ENCODE assay signal across 1 cellular context in the genomic region with DNA sequence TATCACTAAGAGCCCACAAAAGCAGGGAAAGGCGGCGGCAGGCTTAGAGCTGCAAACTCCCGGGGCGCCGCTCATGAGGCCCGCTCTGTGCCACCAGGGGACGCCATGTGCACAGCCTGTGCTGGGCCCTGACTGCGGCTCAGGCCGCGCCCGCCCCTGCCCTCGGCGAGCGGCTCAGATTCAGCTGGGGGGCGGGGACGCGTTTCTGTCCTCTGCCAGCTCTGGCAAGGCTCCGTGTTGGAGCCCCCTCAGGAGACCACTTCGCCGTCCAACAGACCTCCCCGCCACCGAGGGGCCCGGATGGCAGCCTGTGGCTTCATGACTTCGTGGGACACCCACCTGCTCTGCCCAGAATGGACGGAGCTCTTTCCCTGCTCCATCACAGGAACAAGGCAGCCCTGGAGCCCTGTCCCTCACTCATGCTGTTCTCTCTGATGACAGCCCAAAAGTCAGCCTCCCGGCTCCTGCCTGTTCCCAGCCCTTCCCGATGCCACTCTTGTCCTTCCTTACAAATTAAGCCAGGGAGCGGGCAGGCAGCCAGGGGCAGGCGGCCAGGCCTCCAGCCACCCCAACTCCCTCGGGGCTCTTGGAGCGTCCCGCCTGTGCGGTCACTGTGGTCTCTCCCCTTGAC.
TF ChIP-seq lines count a peak whose summit lies in the region.

No MANE protein-coding gene starts in this region.

TF ChIP-seq in HEK293, 187 proteins besides CTCF, POLR2A, EP300 and RAD21 (continued from another document and continues in another):
- TF ChIP-seq, protein P1, sequence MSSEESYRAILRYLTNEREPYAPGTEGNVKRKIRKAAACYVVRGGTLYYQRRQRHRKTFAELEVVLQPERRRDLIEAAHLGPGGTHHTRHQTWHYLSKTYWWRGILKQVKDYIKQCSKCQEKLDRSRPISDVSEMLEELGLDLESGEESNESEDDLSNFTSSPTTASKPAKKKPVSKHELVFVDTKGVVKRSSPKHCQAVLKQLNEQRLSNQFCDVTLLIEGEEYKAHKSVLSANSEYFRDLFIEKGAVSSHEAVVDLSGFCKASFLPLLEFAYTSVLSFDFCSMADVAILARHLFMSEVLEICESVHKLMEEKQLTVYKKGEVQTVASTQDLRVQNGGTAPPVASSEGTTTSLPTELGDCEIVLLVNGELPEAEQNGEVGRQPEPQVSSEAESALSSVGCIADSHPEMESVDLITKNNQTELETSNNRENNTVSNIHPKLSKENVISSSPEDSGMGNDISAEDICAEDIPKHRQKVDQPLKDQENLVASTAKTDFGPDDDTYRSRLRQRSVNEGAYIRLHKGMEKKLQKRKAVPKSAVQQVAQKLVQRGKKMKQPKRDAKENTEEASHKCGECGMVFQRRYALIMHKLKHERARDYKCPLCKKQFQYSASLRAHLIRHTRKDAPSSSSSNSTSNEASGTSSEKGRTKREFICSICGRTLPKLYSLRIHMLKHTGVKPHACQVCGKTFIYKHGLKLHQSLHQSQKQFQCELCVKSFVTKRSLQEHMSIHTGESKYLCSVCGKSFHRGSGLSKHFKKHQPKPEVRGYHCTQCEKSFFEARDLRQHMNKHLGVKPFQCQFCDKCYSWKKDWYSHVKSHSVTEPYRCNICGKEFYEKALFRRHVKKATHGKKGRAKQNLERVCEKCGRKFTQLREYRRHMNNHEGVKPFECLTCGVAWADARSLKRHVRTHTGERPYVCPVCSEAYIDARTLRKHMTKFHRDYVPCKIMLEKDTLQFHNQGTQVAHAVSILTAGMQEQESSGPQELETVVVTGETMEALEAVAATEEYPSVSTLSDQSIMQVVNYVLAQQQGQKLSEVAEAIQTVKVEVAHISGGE (tag by site-specific recombination; conservative IDR thresholded peaks at IDR 0.05; ENCODE audit: low read depth): no peak
- TF ChIP-seq ELK4 (IDR thresholded peaks at IDR 0.05; ENCODE audit: borderline replicate concordance, low read depth, low read length) (no peak), KLF16 (tag by site-specific recombination; IDR thresholded peaks at IDR 0.05) (peak; percentile 76), ZNF624 (tag by site-specific recombination; IDR thresholded peaks at IDR 0.05) (no peak), ZNF362 (tag by site-specific recombination; IDR thresholded peaks at IDR 0.05) (0 out of 2 replicates have a peak, but pooled peaks have one; percentile 23), ZNF404 (tag by site-specific recombination; IDR thresholded peaks at IDR 0.05) (no peak), ZNF266 (tag by site-specific recombination; IDR thresholded peaks at IDR 0.05; ENCODE audit: low read depth) (no peak), ZNF132 (tag by site-specific recombination; IDR thresholded peaks at IDR 0.05; ENCODE audit: borderline replicate concordance) (no peak), KLF8 (tag by site-specific recombination; IDR thresholded peaks at IDR 0.05) (0 out of 2 replicates have a peak, but pooled peaks have one; percentile 52), ZEB2 (tag by site-specific recombination; IDR thresholded peaks at IDR 0.05) (0 out of 2 replicates have a peak, but pooled peaks have one; percentile 15), ZNF341 (tag by site-specific recombination; IDR thresholded peaks at IDR 0.05; ENCODE audit: low read depth) (no peak), ZBTB7A (tag by site-specific recombination; IDR thresholded peaks at IDR 0.05; ENCODE audit: low read depth) (no peak), SETDB1 (IDR thresholded peaks at IDR 0.05; ENCODE audit: insufficient read length, low read length) (no peak), PRDM6 (tag by site-specific recombination; IDR thresholded peaks at IDR 0.05) (no peak), ZNF140 (tag by site-specific recombination; IDR thresholded peaks at IDR 0.05) (no peak), GFI1B (tag by site-specific recombination; IDR thresholded peaks at IDR 0.05) (no peak), ZNF623 (tag by site-specific recombination; IDR thresholded peaks at IDR 0.05) (no peak), ZNF621 (tag by site-specific recombination; IDR thresholded peaks at IDR 0.05) (no peak), ZNF248 (tag by site-specific recombination; IDR thresholded peaks at IDR 0.05) (no peak), ZNF596 (tag by site-specific recombination; IDR thresholded peaks at IDR 0.05) (no peak), GLI4 (tag by site-specific recombination; IDR thresholded peaks at IDR 0.05) (no peak), ZNF335 (tag by site-specific recombination; conservative IDR thresholded peaks at IDR 0.05) (peak; percentile 73; the same call in 1 of the 2 replicates), ZNF501 (tag by site-specific recombination; IDR thresholded peaks at IDR 0.05) (peak; percentile 65; the same call in 1 of the 2 replicates), ZNF664 (tag by site-specific recombination; IDR thresholded peaks at IDR 0.05) (no peak), ZNF24 (tag by site-specific recombination; IDR thresholded peaks at IDR 0.05) (no peak), MYNN (tag by site-specific recombination; IDR thresholded peaks at IDR 0.05; ENCODE audit: borderline replicate concordance) (no peak), ZSCAN16 (tag by site-specific recombination; IDR thresholded peaks at IDR 0.05) (no peak), HOXC10 (CRISPR knock-in tag; IDR thresholded peaks at IDR 0.05) (no peak), ZNF146 (tag by site-specific recombination; IDR thresholded peaks at IDR 0.05) (no peak), ZNF324 (tag by site-specific recombination; IDR thresholded peaks at IDR 0.05) (no peak), BCL11A (tag by site-specific recombination; IDR thresholded peaks at IDR 0.05; ENCODE audit: low read depth) (no peak), ZNF48 (tag by site-specific recombination; IDR thresholded peaks at IDR 0.05) (no peak), ZNF138 (tag by site-specific recombination; IDR thresholded peaks at IDR 0.05; ENCODE audit: borderline replicate concordance) (no peak), ZNF776 (tag by site-specific recombination; IDR thresholded peaks at IDR 0.05; ENCODE audit: borderline replicate concordance) (no peak), OSR2 (tag by site-specific recombination; IDR thresholded peaks at IDR 0.05) (no peak), ZXDB (tag by site-specific recombination; IDR thresholded peaks at IDR 0.05) (peak; percentile 48; the same call in 1 of the 2 replicates), ZNF211 (tag by site-specific recombination; IDR thresholded peaks at IDR 0.05; ENCODE audit: low read depth) (no peak), GLI2 (tag by site-specific recombination; IDR thresholded peaks at IDR 0.05; ENCODE audit: borderline replicate concordance, low read depth) (no peak), KLF9 (tag by site-specific recombination; IDR thresholded peaks at IDR 0.05; ENCODE audit: low read depth) (peak; percentile 86), ZNF239 (tag by site-specific recombination; IDR thresholded peaks at IDR 0.05) (no peak), ZBTB8A (tag by site-specific recombination; IDR thresholded peaks at IDR 0.05) (peak; percentile 75), ZNF658 (tag by site-specific recombination; IDR thresholded peaks at IDR 0.05) (no peak), ZNF366 (tag by site-specific recombination; conservative IDR thresholded peaks at IDR 0.05) (no peak), ZNF677 (tag by site-specific recombination; IDR thresholded peaks at IDR 0.05) (no peak), ZNF837 (tag by site-specific recombination; IDR thresholded peaks at IDR 0.05) (no peak)
- TF ChIP-seq, protein P2, sequence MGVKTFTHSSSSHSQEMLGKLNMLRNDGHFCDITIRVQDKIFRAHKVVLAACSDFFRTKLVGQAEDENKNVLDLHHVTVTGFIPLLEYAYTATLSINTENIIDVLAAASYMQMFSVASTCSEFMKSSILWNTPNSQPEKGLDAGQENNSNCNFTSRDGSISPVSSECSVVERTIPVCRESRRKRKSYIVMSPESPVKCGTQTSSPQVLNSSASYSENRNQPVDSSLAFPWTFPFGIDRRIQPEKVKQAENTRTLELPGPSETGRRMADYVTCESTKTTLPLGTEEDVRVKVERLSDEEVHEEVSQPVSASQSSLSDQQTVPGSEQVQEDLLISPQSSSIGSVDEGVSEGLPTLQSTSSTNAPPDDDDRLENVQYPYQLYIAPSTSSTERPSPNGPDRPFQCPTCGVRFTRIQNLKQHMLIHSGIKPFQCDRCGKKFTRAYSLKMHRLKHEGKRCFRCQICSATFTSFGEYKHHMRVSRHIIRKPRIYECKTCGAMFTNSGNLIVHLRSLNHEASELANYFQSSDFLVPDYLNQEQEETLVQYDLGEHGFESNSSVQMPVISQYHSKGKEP (tag by site-specific recombination; IDR thresholded peaks at IDR 0.05): no peak; the same call in 1 of the 2 replicates
- TF ChIP-seq, protein P3, sequence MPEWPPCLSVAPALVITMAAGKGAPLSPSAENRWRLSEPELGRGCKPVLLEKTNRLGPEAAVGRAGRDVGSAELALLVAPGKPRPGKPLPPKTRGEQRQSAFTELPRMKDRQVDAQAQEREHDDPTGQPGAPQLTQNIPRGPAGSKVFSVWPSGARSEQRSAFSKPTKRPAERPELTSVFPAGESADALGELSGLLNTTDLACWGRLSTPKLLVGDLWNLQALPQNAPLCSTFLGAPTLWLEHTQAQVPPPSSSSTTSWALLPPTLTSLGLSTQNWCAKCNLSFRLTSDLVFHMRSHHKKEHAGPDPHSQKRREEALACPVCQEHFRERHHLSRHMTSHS (tag by site-specific recombination; IDR thresholded peaks at IDR 0.05): no peak
- TF ChIP-seq, protein P4, sequence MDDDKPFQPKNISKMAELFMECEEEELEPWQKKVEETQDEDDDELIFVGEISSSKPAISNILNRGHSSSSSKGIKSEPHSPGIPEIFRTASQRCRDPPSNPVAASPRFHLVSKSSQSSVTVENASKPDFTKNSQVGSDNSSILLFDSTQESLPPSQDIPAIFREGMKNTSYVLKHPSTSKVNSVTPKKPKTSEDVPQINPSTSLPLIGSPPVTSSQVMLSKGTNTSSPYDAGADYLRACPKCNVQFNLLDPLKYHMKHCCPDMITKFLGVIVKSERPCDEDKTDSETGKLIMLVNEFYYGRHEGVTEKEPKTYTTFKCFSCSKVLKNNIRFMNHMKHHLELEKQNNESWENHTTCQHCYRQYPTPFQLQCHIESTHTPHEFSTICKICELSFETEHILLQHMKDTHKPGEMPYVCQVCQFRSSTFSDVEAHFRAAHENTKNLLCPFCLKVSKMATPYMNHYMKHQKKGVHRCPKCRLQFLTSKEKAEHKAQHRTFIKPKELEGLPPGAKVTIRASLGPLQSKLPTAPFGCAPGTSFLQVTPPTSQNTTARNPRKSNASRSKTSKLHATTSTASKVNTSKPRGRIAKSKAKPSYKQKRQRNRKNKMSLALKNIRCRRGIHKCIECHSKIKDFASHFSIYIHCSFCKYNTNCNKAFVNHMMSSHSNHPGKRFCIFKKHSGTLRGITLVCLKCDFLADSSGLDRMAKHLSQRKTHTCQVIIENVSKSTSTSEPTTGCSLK (tag by site-specific recombination; IDR thresholded peaks at IDR 0.05): no peak
- TF ChIP-seq, protein P5, sequence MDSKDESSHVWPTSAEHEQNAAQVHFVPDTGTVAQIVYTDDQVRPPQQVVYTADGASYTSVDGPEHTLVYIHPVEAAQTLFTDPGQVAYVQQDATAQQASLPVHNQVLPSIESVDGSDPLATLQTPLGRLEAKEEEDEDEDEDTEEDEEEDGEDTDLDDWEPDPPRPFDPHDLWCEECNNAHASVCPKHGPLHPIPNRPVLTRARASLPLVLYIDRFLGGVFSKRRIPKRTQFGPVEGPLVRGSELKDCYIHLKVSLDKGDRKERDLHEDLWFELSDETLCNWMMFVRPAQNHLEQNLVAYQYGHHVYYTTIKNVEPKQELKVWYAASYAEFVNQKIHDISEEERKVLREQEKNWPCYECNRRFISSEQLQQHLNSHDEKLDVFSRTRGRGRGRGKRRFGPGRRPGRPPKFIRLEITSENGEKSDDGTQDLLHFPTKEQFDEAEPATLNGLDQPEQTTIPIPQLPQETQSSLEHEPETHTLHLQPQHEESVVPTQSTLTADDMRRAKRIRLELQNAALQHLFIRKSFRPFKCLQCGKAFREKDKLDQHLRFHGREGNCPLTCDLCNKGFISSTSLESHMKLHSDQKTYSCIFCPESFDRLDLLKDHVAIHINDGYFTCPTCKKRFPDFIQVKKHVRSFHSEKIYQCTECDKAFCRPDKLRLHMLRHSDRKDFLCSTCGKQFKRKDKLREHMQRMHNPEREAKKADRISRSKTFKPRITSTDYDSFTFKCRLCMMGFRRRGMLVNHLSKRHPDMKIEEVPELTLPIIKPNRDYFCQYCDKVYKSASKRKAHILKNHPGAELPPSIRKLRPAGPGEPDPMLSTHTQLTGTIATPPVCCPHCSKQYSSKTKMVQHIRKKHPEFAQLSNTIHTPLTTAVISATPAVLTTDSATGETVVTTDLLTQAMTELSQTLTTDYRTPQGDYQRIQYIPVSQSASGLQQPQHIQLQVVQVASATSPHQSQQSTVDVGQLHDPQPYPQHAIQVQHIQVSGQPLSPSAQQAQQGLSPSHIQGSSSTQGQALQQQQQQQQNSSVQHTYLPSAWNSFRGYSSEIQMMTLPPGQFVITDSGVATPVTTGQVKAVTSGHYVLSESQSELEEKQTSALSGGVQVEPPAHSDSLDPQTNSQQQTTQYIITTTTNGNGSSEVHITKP (tag by site-specific recombination; IDR thresholded peaks at IDR 0.05): no peak
- TF ChIP-seq, protein P6, sequence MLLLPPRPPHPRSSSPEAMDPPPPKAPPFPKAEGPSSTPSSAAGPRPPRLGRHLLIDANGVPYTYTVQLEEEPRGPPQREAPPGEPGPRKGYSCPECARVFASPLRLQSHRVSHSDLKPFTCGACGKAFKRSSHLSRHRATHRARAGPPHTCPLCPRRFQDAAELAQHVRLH (tag by site-specific recombination; IDR thresholded peaks at IDR 0.05): no peak; the same call in 1 of the 2 replicates
